Comparison of ENCODE assay signal across 1 cellular context in genomic region chr11:57515332-57516060, GRCh38.
TF ChIP-seq lines count a peak whose summit lies in the region.

SLC43A1 (minus strand) TSS chr11:57515702; CDS start chr11:57514111, 1,591 bp downstream.

TF ChIP-seq in GM12878, 131 proteins besides CTCF, POLR2A, EP300 and RAD21 (continued from another document):
- TF ChIP-seq PBX3 (IDR thresholded peaks at IDR 0.05; ENCODE audit: insufficient replicate concordance, low read depth, low read length) (no peak), DPF2 (IDR thresholded peaks at IDR 0.05) (peak; percentile 63), PML (IDR thresholded peaks at IDR 0.05; ENCODE audit: low read length) (no peak), STAT3 (IDR thresholded peaks at IDR 0.05; ENCODE audit: low read depth, low read length) (no peak), SPI1 (IDR thresholded peaks at IDR 0.05; ENCODE audit: borderline replicate concordance, insufficient read depth, low read depth, low read length) (no peak), MTA2 (IDR thresholded peaks at IDR 0.05; ENCODE audit: low read depth) (no peak), EED (IDR thresholded peaks at IDR 0.05; ENCODE audit: low read depth) (peak; percentile 7; the same call in 1 of the 2 replicates), ZNF217 (IDR thresholded peaks at IDR 0.05) (0 out of 2 replicates have a peak, but pooled peaks have one; percentile 5), IKZF1 (conservative IDR thresholded peaks at IDR 0.05) (peak; percentile 30; the same call in 1 of the 2 replicates), FOS (IDR thresholded peaks at IDR 0.05; ENCODE audit: borderline replicate concordance, extremely low read depth, insufficient read length) (no peak), MEF2A (IDR thresholded peaks at IDR 0.05; ENCODE audit: insufficient read depth, low read depth, low read length) (no peak), ATF3 (IDR thresholded peaks at IDR 0.05; ENCODE audit: borderline replicate concordance, extremely low read depth, low read depth, low read length) (peak; percentile 14; the same call in 1 of the 2 replicates), NR2F1 (conservative IDR thresholded peaks at IDR 0.05) (peak; percentile 42; the same call in 1 of the 2 replicates), JUNB (IDR thresholded peaks at IDR 0.05) (no peak), CBFB (IDR thresholded peaks at IDR 0.05; ENCODE audit: low read depth) (no peak), SIX5 (IDR thresholded peaks at IDR 0.05; ENCODE audit: low read depth, low read length, severe bottlenecking) (no peak), ZNF687 (IDR thresholded peaks at IDR 0.05) (no peak), TBL1XR1 (IDR thresholded peaks at IDR 0.05; ENCODE audit: low read depth, low read length) (no peak), RB1 (IDR thresholded peaks at IDR 0.05; ENCODE audit: borderline replicate concordance) (no peak), TCF12 (IDR thresholded peaks at IDR 0.05; ENCODE audit: low read depth, low read length) (no peak)
- TF ChIP-seq, protein P1, sequence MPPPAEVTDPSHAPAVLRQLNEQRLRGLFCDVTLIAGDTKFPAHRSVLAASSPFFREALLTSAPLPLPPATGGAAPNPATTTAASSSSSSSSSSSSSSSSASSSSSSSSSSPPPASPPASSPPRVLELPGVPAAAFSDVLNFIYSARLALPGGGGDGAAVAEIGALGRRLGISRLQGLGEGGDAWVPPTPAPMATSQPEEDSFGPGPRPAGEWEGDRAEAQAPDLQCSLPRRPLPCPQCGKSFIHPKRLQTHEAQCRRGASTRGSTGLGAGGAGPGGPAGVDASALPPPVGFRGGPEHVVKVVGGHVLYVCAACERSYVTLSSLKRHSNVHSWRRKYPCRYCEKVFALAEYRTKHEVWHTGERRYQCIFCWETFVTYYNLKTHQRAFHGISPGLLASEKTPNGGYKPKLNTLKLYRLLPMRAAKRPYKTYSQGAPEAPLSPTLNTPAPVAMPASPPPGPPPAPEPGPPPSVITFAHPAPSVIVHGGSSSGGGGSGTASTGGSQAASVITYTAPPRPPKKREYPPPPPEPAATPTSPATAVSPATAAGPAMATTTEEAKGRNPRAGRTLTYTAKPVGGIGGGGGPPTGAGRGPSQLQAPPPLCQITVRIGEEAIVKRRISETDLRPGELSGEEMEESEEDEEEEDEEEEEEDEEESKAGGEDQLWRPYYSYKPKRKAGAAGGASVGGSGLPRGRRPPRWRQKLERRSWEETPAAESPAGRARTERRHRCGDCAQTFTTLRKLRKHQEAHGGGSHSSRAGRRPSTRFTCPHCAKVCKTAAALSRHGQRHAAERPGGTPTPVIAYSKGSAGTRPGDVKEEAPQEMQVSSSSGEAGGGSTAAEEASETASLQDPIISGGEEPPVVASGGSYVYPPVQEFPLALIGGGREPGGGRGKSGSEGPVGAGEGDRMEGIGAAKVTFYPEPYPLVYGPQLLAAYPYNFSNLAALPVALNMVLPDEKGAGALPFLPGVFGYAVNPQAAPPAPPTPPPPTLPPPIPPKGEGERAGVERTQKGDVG (CRISPR knock-in tag; IDR thresholded peaks at IDR 0.05): no peak
